12 cellular contexts compared by ENCODE assay signal in genomic region chr6:109447878-109448555, GRCh38. TPM values are rescaled to one million over a fixed set of nuclear protein-coding genes. Genes with fewer than 3 reads are reported as not detected.
DNase-seq lines count a peak whose midpoint lies in the region; ATAC-seq, FAIRE-seq and TF ChIP-seq lines count a peak whose summit lies in the region.
"Had no signal": no experiment of that assay in that cellular context is flagged by ENCODE, and none has a peak within 500 bp of the region (broad histone marks: within the 10 kb centered on the region; RNA-seq: fewer than 3 reads in every experiment).

No MANE protein-coding gene starts in this region.

- SMC1A ChIA-PET in GM12878 (lab: Charles Lee; ENCODE audit: uncharacterized antibody, unreplicated experiment) = interaction anchor here (1.0 to 1.2 kb wide), 2 partner anchors 21 to 43 kb away, joined by 3 read pairs; no protein-coding TSS in a partner anchor

- H3K9me3 ChIP-seq in GM12878 (replicated peaks; ENCODE audit: control insufficient read depth, insufficient read depth, low read length) = no peaks in the 10 kb centered on the region
- H3K9me3 ChIP-seq in ovary = no peaks in the 10 kb centered on the region

- no peak for TF ChIP-seq EP300 in GM12878 (IDR thresholded peaks at IDR 0.05; ENCODE audit: borderline replicate concordance in 1 of 2, control insufficient read depth in 1 of 2, low read depth in 2 of 2, low read length in 2 of 2)
- no peak for TF ChIP-seq EP300 in ovary (IDR thresholded peaks at IDR 0.05)

- ATAC-seq in GM12878 (peak; percentile 47), HG02763 (IDR thresholded peaks at IDR 0.05; ENCODE audit: unreplicated experiment) (no peak)

- TF ChIP-seq POLR2A in GM12878 (IDR thresholded peaks at IDR 0.05; ENCODE audit: low read depth, low read length) (peak; percentile 60), ovary (IDR thresholded peaks at IDR 0.05) (no peak)

- peaks cover 2% of the 10 kb centered on the region for H3K79me2 ChIP-seq in GM12878 (ENCODE audit: control insufficient read depth, insufficient read depth, low read length)

- no TSS peak for BruUV-seq in GM12878 (replicated peaks; lab: Mats Ljungman, UMichigan)

- H3K4me3 ChIP-seq in GM12878 = no peak overlapping the region
- no peak overlapping the region for H3K4me3 ChIP-seq in ovary
- no peak overlapping the region for H3K4me3 ChIP-seq in coronary artery

- peak overlapping the region; percentile 56 for H3K27ac Mint-ChIP-seq in T-helper 1 cell treated with Interleukin-12 subunit alpha and Interleukin-12 subunit beta and Interleukin-4 antibody, amounts not matched to agents 30 μg/mL and 1 μg/mL, for 36 hours
- H3K27ac Mint-ChIP-seq in neural crest cell (ENCODE audit: unreplicated experiment) = peak overlapping the region; percentile 71
- H3K27ac Mint-ChIP-seq: type B pancreatic cell had no signal

- POLR2A ChIA-PET in GM12878 (lab: Charles Lee) = no interaction called here

- H3K36me3 ChIP-seq in GM12878 (ENCODE audit: control insufficient read depth in 2 of 2, insufficient read depth in 2 of 2, low read length in 1 of 2) (peaks cover 14 to 27% of the 10 kb centered on the region in 2 experiments), ovary (no peaks in the 10 kb centered on the region)

- H3K4me1 ChIP-seq in GM12878 (ENCODE audit: control insufficient read depth, insufficient read depth, low read length) (peaks cover 9% of the 10 kb centered on the region; the same call in 1 of the 2 replicates), ovary (ENCODE audit: insufficient read depth) (no peaks in the 10 kb centered on the region)

- DNase-seq in T-helper 1 cell = no peak
- DNase-seq in MV-4-11 (lab: John Stamatoyannopoulos, UW) = peak; percentile 63
- no peak for DNase-seq in GM12878 (ENCODE audit: low read depth, low spot score)
- DNase-seq in neural crest cell (ENCODE audit: low read depth, low spot score) = no peak
- no peak for DNase-seq in ovary
- DNase-seq in coronary artery (ENCODE audit: low spot score) = no peak
- DNase-seq: stimulated activated CD4-positive, alpha-beta T cell treated with anti-CD3 and anti-CD28 coated beads, Interleukin-4, amount 100 ng/mL, for 24 hours had no signal

- H3K9me3 Mint-ChIP-seq in T-helper 1 cell treated with Interleukin-12 subunit alpha and Interleukin-12 subunit beta and Interleukin-4 antibody, amounts not matched to agents 30 μg/mL and 1 μg/mL, for 36 hours = no peaks in the 10 kb centered on the region
- H3K9me3 Mint-ChIP-seq in neural crest cell = no peaks in the 10 kb centered on the region
- H3K9me3 Mint-ChIP-seq: type B pancreatic cell had no signal

- H3K36me3 Mint-ChIP-seq in T-helper 1 cell treated with Interleukin-12 subunit alpha and Interleukin-12 subunit beta and Interleukin-4 antibody, amounts not matched to agents 30 μg/mL and 1 μg/mL, for 36 hours (ENCODE audit: low read depth) = peaks cover 44% of the 10 kb centered on the region
- peaks cover 5% of the 10 kb centered on the region for H3K36me3 Mint-ChIP-seq in neural crest cell (ENCODE audit: low read depth)

- H3K27ac ChIP-seq in GM12878 (ENCODE audit: control insufficient read depth, insufficient read depth) = no peak overlapping the region
- no peak overlapping the region for H3K27ac ChIP-seq in ovary
- H3K27ac ChIP-seq in coronary artery = no peak overlapping the region

- WGBS in GM12878 (ENCODE audit: insufficient coverage, insufficient replicate concordance, low lambda C conversion rate, missing lambda C conversion rate) = 68% methylated on average over 8 of the region's 8 CpGs
- WGBS in ovary, 3 donors = 85% methylated on average over 8 of the region's 8 CpGs

- H2AFZ ChIP-seq in GM12878 (ENCODE audit: control insufficient read depth, low read depth, low read length) = no peak overlapping the region

- peak in 2 of 3 experiments; percentile 10 to 18; a peak in 1 of 6 replicates for TF ChIP-seq CTCF in GM12878 (IDR thresholded peaks at IDR 0.05 in 2 of 3, conservative IDR thresholded peaks at IDR 0.05 in 1 of 3; ENCODE audit: control insufficient read depth in 2 of 3, extremely low read depth in 1 of 3, insufficient read depth in 1 of 3, low read depth in 3 of 3, low read length in 3 of 3)
- TF ChIP-seq CTCF in neural crest cell (conservative IDR thresholded peaks at IDR 0.05) = no peak
- no peak for TF ChIP-seq CTCF in ovary (IDR thresholded peaks at IDR 0.05)
- TF ChIP-seq CTCF in coronary artery (IDR thresholded peaks at IDR 0.05) = no peak

- RAD21 ChIA-PET in GM12878 (lab: Charles Lee; ENCODE audit: unreplicated experiment) = interaction anchor here (1.2 to 1.5 kb wide), 2 partner anchors 59 to 65 kb away, joined by 3 read pairs; no protein-coding TSS in a partner anchor

- H3K4me2 ChIP-seq in GM12878 (ENCODE audit: control insufficient read depth, insufficient read depth) = no peak overlapping the region

- TF ChIP-seq RAD21 in GM12878 (IDR thresholded peaks at IDR 0.05; ENCODE audit: insufficient read depth, low read depth, low read length) = no peak

- intact Hi-C loops in GM12878 (cut with micrococcal nuclease; ENCODE audit: unreplicated experiment) = no loop called here
- intact Hi-C loops in ovary (cut with DNase I) = no loop called here

- H3K27me3 Mint-ChIP-seq in T-helper 1 cell treated with Interleukin-12 subunit alpha and Interleukin-12 subunit beta and Interleukin-4 antibody, amounts not matched to agents 30 μg/mL and 1 μg/mL, for 36 hours (ENCODE audit: low read depth) = no peaks in the 10 kb centered on the region
- H3K27me3 Mint-ChIP-seq in neural crest cell (ENCODE audit: low read depth) = no peaks in the 10 kb centered on the region
- H3K27me3 Mint-ChIP-seq: type B pancreatic cell had no signal

- CTCF ChIA-PET in GM12878 (lab: Yijun Ruan, JAX) = interaction anchor here (2.6 kb wide), 1 partner anchor 32 kb away, joined by 10 read pairs; no protein-coding TSS in a partner anchor

- H3K27me3 ChIP-seq in GM12878 (replicated peaks in 1 of 2; ENCODE audit: control insufficient read depth in 2 of 2, insufficient read depth in 2 of 2, low read length in 1 of 2) (no peaks in the 10 kb centered on the region), ovary (no peaks in the 10 kb centered on the region)

- H3K4me1 Mint-ChIP-seq in T-helper 1 cell treated with Interleukin-12 subunit alpha and Interleukin-12 subunit beta and Interleukin-4 antibody, amounts not matched to agents 30 μg/mL and 1 μg/mL, for 36 hours (ENCODE audit: low read depth) = peaks cover 36% of the 10 kb centered on the region
- H3K4me1 Mint-ChIP-seq in neural crest cell = peaks cover 3% of the 10 kb centered on the region

- H3K9ac ChIP-seq in GM12878 (ENCODE audit: control insufficient read depth, insufficient read depth, low read length) = no peak overlapping the region

- no peak overlapping the region for H3K4me3 Mint-ChIP-seq in T-helper 1 cell treated with Interleukin-12 subunit alpha and Interleukin-12 subunit beta and Interleukin-4 antibody, amounts not matched to agents 30 μg/mL and 1 μg/mL, for 36 hours
- H3K4me3 Mint-ChIP-seq in neural crest cell = no peak overlapping the region
- H3K4me3 Mint-ChIP-seq: type B pancreatic cell had no signal

- in situ Hi-C loops in GM12878 (cut with MboI) = no loop called here

- FAIRE-seq in GM12878 (lab: Jason Lieb, UNC) = no peak
- FAIRE-seq: keratinocyte, TTC549 had no signal

- H4K20me1 ChIP-seq in GM12878 (ENCODE audit: control insufficient read depth, insufficient read depth) = no peaks in the 10 kb centered on the region

RNA-seq across cellular contexts. Expression of gene SMPD2, which starts 7.5 kb away (rescaled TPM):
- 31.5 and 32.2 TPM in 2 replicates for total RNA-seq in GM12878 (2013; cell fraction: nucleolus; rRNA removed)
- 13.8 and 15.4 TPM in 2 replicates for total RNA-seq in GM12878 (2014; rRNA removed)
- 8.1 and 9.7 TPM in 2 replicates for total RNA-seq in GM12878 (2014; rRNA removed; fragmentation: Illumina TruSeq; extraction: Trizol)
- 12.3 and 13.0 TPM in 2 replicates for total RNA-seq in GM12878 (2021)
- 3.3 TPM for polyA plus RNA-seq in GM12878 (2011; ENCODE audit: low read depth)
- polyA plus RNA-seq in GM12878 (2011; rRNA removed) = 6.4 and 9.0 TPM in 2 replicates
- 8.1 and 11.7 TPM in 2 replicates for polyA plus RNA-seq in GM12878 (2011; cell fraction: cytosol; rRNA removed)
- polyA plus RNA-seq in GM12878 (2011; cell fraction: nucleus; rRNA removed) = 26.4 and 36.8 TPM in 2 replicates
- 5.8 and 8.2 TPM in 2 replicates for polyA plus RNA-seq in GM12878 (2012)
- 10.4 and 13.4 TPM in 2 replicates for polyA plus RNA-seq in GM12878 (2014; fragmentation: Illumina TruSeq; extraction: Trizol)
- under 1 TPM; 0.06 to 0.73 TPM for polyA plus RNA-seq in GM12878 (2014; fragmentation: Nextera tagmentation; extraction: Ambion mirVana)
- 13.2 and 15.3 TPM in 2 replicates for polyA plus RNA-seq in GM12878 (2014; rRNA removed)
- polyA plus RNA-seq in GM12878 (2016; fragmentation: Nextera tagmentation; extraction: Ambion mirVana) = 1 to 10 TPM; 9.6 to 9.8 TPM
- 27.6 TPM in 2 replicates for polyA minus RNA-seq in GM12878 (2011; rRNA and poly(A)+ RNA removed)
- polyA minus RNA-seq in GM12878 (2011; cell fraction: cytosol; rRNA and poly(A)+ RNA removed) = 5.4 and 5.5 TPM in 2 replicates
- 41.6 and 46.8 TPM in 2 replicates for polyA minus RNA-seq in GM12878 (2011; cell fraction: nucleus; rRNA and poly(A)+ RNA removed)
- 9.7 and 10.1 TPM in 2 replicates for total RNA-seq in neural crest cell
- 10 to 100 TPM in 3 of 7 donors, 1 to 10 TPM in 4; 7.7 to 21.7 (median 9.3) TPM for total RNA-seq in ovary
- polyA plus RNA-seq in ovary = 1 to 10 TPM; 8.5 to 8.9 TPM

RNA-seq across cellular contexts. Expression of gene MICAL1, which starts 7.6 kb away (rescaled TPM):
- total RNA-seq in GM12878 (2013; cell fraction: nucleolus; rRNA removed) = 203 and 235 TPM in 2 replicates
- total RNA-seq in GM12878 (2014; rRNA removed) (46.9 and 48.6 TPM in 2 replicates), GM12878 (2014; rRNA removed; fragmentation: Illumina TruSeq; extraction: Trizol) (25.6 and 27.0 TPM in 2 replicates), GM12878 (2021) (59.8 and 62.8 TPM in 2 replicates), neural crest cell (55.5 and 58.7 TPM in 2 replicates), ovary (10 to 100 TPM; 10.3 to 24.0 (median 12.6) TPM)
- polyA plus RNA-seq in GM12878 (2011; ENCODE audit: low read depth) = 24.9 TPM
- polyA plus RNA-seq in GM12878 (2011; rRNA removed) (42.3 and 61.9 TPM in 2 replicates), GM12878 (2014; fragmentation: Illumina TruSeq; extraction: Trizol) (27.6 and 38.0 TPM in 2 replicates), GM12878 (2014; fragmentation: Nextera tagmentation; extraction: Ambion mirVana) (1 to 10 TPM in 1 of 2 experiments, under 1 TPM in 1; 0.32 to 1.3 TPM), GM12878 (2014; rRNA removed) (71.6 and 75.5 TPM in 2 replicates), GM12878 (2016; fragmentation: Nextera tagmentation; extraction: Ambion mirVana) (10 to 100 TPM; 44.2 to 46.4 TPM), ovary (10 to 100 TPM; 14.9 to 19.1 TPM)
- polyA plus RNA-seq in GM12878 (2011; cell fraction: cytosol; rRNA removed) = 48.3 and 66.9 TPM in 2 replicates
- 740 and 754 TPM in 2 replicates for polyA plus RNA-seq in GM12878 (2011; cell fraction: nucleus; rRNA removed)
- 50.6 and 61.2 TPM in 2 replicates for polyA plus RNA-seq in GM12878 (2012)
- polyA minus RNA-seq in GM12878 (2011; rRNA and poly(A)+ RNA removed) = 32.8 and 51.6 TPM in 2 replicates
- polyA minus RNA-seq in GM12878 (2011; cell fraction: cytosol; rRNA and poly(A)+ RNA removed) = 22.6 and 22.9 TPM in 2 replicates
- polyA minus RNA-seq in GM12878 (2011; cell fraction: nucleus; rRNA and poly(A)+ RNA removed) = 82.2 and 98.7 TPM in 2 replicates

RNA-seq across cellular contexts. Expression of gene PPIL6, which starts 7.6 kb away (rescaled TPM):
- 0.15 and 0.91 TPM in 2 replicates for total RNA-seq in GM12878 (2013; cell fraction: nucleolus; rRNA removed)
- total RNA-seq in GM12878 (2014; rRNA removed) = 0.11 TPM in 1 of 2 replicates, not detected in the other
- not detected in 2 replicates for total RNA-seq in GM12878 (2014; rRNA removed; fragmentation: Illumina TruSeq; extraction: Trizol)
- 0.37 TPM in 1 of 2 replicates, not detected in the other for total RNA-seq in GM12878 (2021)
- polyA plus RNA-seq in GM12878 (2011; ENCODE audit: low read depth) = not detected
- not detected in 2 replicates for polyA plus RNA-seq in GM12878 (2011; rRNA removed)
- polyA plus RNA-seq in GM12878 (2011; cell fraction: cytosol; rRNA removed) = not detected in 2 replicates
- not detected in 2 replicates for polyA plus RNA-seq in GM12878 (2011; cell fraction: nucleus; rRNA removed)
- 0.09 and 0.13 TPM in 2 replicates for polyA plus RNA-seq in GM12878 (2012)
- polyA plus RNA-seq in GM12878 (2014; fragmentation: Illumina TruSeq; extraction: Trizol) = 0.01 TPM in 1 of 2 replicates, not detected in the other
- not detected for polyA plus RNA-seq in GM12878 (2014; fragmentation: Nextera tagmentation; extraction: Ambion mirVana)
- 0.12 TPM in 1 of 2 replicates, not detected in the other for polyA plus RNA-seq in GM12878 (2014; rRNA removed)
- under 1 TPM; 0.17 to 0.26 TPM for polyA plus RNA-seq in GM12878 (2016; fragmentation: Nextera tagmentation; extraction: Ambion mirVana)
- not detected in 2 replicates for polyA minus RNA-seq in GM12878 (2011; rRNA and poly(A)+ RNA removed)
- not detected in 2 replicates for polyA minus RNA-seq in GM12878 (2011; cell fraction: cytosol; rRNA and poly(A)+ RNA removed)
- 0.12 TPM in 1 of 2 replicates, not detected in the other for polyA minus RNA-seq in GM12878 (2011; cell fraction: nucleus; rRNA and poly(A)+ RNA removed)
- 2.2 and 3.3 TPM in 2 replicates for total RNA-seq in neural crest cell
- 10 to 100 TPM in 6 of 7 donors, 1 to 10 TPM in 1; 9.1 to 29.8 (median 11.6) TPM for total RNA-seq in ovary
- polyA plus RNA-seq in ovary = 1 to 10 TPM; 6.3 TPM

RNA-seq across cellular contexts. Expression of gene ZBTB24, which starts 35.0 kb away (rescaled TPM):
- 23.8 and 24.7 TPM in 2 replicates for total RNA-seq in GM12878 (2013; cell fraction: nucleolus; rRNA removed)
- total RNA-seq in GM12878 (2014; rRNA removed) (14.7 and 17.9 TPM in 2 replicates), GM12878 (2014; rRNA removed; fragmentation: Illumina TruSeq; extraction: Trizol) (17.7 and 17.8 TPM in 2 replicates), GM12878 (2021) (11.9 and 12.4 TPM in 2 replicates), neural crest cell (10.5 and 10.8 TPM in 2 replicates), ovary (10 to 100 TPM in 1 of 7 donors, 1 to 10 TPM in 6; 5.2 to 10.2 (median 7.0) TPM)
- polyA plus RNA-seq in GM12878 (2011; ENCODE audit: low read depth) = 4.5 TPM
- polyA plus RNA-seq in GM12878 (2011; rRNA removed) (7.3 and 7.8 TPM in 2 replicates), GM12878 (2014; fragmentation: Illumina TruSeq; extraction: Trizol) (12.1 and 13.3 TPM in 2 replicates), GM12878 (2014; fragmentation: Nextera tagmentation; extraction: Ambion mirVana) (1 to 10 TPM; 2.9 to 3.0 TPM), GM12878 (2014; rRNA removed) (7.4 and 7.6 TPM in 2 replicates), GM12878 (2016; fragmentation: Nextera tagmentation; extraction: Ambion mirVana) (1 to 10 TPM; 8.1 to 9.0 TPM), ovary (1 to 10 TPM; 3.5 to 5.7 TPM)
- 4.8 and 5.3 TPM in 2 replicates for polyA plus RNA-seq in GM12878 (2011; cell fraction: cytosol; rRNA removed)
- 6.2 and 6.4 TPM in 2 replicates for polyA plus RNA-seq in GM12878 (2011; cell fraction: nucleus; rRNA removed)
- polyA plus RNA-seq in GM12878 (2012) = 5.6 and 6.4 TPM in 2 replicates
- 8.6 and 9.3 TPM in 2 replicates for polyA minus RNA-seq in GM12878 (2011; rRNA and poly(A)+ RNA removed)
- polyA minus RNA-seq in GM12878 (2011; cell fraction: cytosol; rRNA and poly(A)+ RNA removed) = 4.5 and 4.8 TPM in 2 replicates
- polyA minus RNA-seq in GM12878 (2011; cell fraction: nucleus; rRNA and poly(A)+ RNA removed) = 4.8 and 7.1 TPM in 2 replicates

Comparison
In these comparisons a context has a peak if more than half of its experiments do, and no peak if none do; other contexts are left out.
1. CTCF ChIP-seq: peak in GM12878 (2 of 3); none in neural crest cell (single experiment), ovary (0 of 3) and coronary artery (single experiment).